Comparison of ENCODE assay signal across 8 cellular contexts in genomic region chr12:64618953-64619590, GRCh38. TPM values are rescaled to one million over a fixed set of nuclear protein-coding genes. Genes with fewer than 3 reads are reported as not detected.
DNase-seq lines count a peak whose midpoint lies in the region; ATAC-seq and TF ChIP-seq lines count a peak whose summit lies in the region.

No MANE protein-coding gene starts in this region.

- H3K27ac ChIP-seq in Panc1 (ENCODE audit: low read length), result peak overlapping the region; percentile 51
- peak overlapping the region; percentile 47 to 80 for H3K27ac ChIP-seq in thoracic aorta

- DNase-seq in Right ventricle myocardium inferior (ENCODE audit: missing footprints), result no peak
- no peak for DNase-seq in cardiac septum (ENCODE audit: low spot score)
- no peak for DNase-seq in Panc1 (ENCODE audit: low read depth, low spot score)
- peak; percentile 90 for DNase-seq in fibroblast of peridontal ligament (ENCODE audit: extremely low read depth)
- no peak for DNase-seq in thoracic aorta (ENCODE audit: low spot score)
- no peak for DNase-seq in NCI-H2029 (lab: John Stamatoyannopoulos, UW)
- no peak for DNase-seq in SW 1271 (lab: John Stamatoyannopoulos, UW)

- peaks cover 79% of the 10 kb centered on the region for H3K4me1 ChIP-seq in Panc1 (ENCODE audit: control insufficient read depth, insufficient read depth, low read length)
- H3K4me1 ChIP-seq in thoracic aorta (ENCODE audit: control insufficient read depth in 1 of 2, low read depth in 2 of 2), result peaks cover 70 to 94% of the 10 kb centered on the region in 2 donors

- BruUV-seq in Panc1 (replicated peaks; lab: Mats Ljungman, UMichigan), result no TSS peak

- no peaks in the 10 kb centered on the region for H3K9me3 ChIP-seq in Panc1 (ENCODE audit: control insufficient read depth, insufficient read depth, low read depth, low read length)
- no peaks in the 10 kb centered on the region for H3K9me3 ChIP-seq in thoracic aorta

- CTCF ChIA-PET in Panc1 (lab: Charles Lee), result no interaction called here

- H3K36me3 ChIP-seq in Panc1 (ENCODE audit: control insufficient read depth, insufficient read depth, low read length) (peaks cover 2% of the 10 kb centered on the region; the same call in 1 of the 2 replicates), thoracic aorta (peaks cover 4% of the 10 kb centered on the region)

- H3K27me3 ChIP-seq in Panc1 (ENCODE audit: control insufficient read depth, insufficient read depth, low read length), result no peaks in the 10 kb centered on the region
- no peaks in the 10 kb centered on the region for H3K27me3 ChIP-seq in thoracic aorta (replicated peaks; ENCODE audit: insufficient read depth)

- H3K4me3 ChIP-seq in Panc1 (ENCODE audit: low read depth in 2 of 2, low read length in 2 of 2) (no peak overlapping the region), thoracic aorta (peak overlapping the region; percentile 36)

- peak; percentile 76 for ATAC-seq in Right ventricle myocardium inferior
- peak; percentile 36 for ATAC-seq in HG02938 (IDR thresholded peaks at IDR 0.05; ENCODE audit: unreplicated experiment)
- ATAC-seq in Panc1, result no peak; the same call in 1 of the 2 replicates
- ATAC-seq in thoracic aorta (ENCODE audit: insufficient number of reproducible peaks, low FRiP score, low read depth), result no peak

- POLR2A ChIA-PET in Panc1 (lab: Charles Lee), result no interaction called here

- in situ Hi-C loops in Panc1 (cut with HindIII; ENCODE audit: low pct_unique_long_range_greater_than_20kb, low sequenced_read_pairs), result no loop called here

- intact Hi-C loops in Right ventricle myocardium inferior (cut with DNase I) (no loop called here), cardiac septum (cut with DNase I) (no loop called here), Panc1 (cut with micrococcal nuclease; ENCODE audit: unreplicated experiment) (no loop called here)

- no peak for TF ChIP-seq CTCF in Panc1 (IDR thresholded peaks at IDR 0.05)
- TF ChIP-seq CTCF in thoracic aorta (IDR thresholded peaks at IDR 0.05), result no peak

RNA-seq across cellular contexts. Expression of gene RASSF3, which starts 8.8 kb away (rescaled TPM):
- total RNA-seq in Right ventricle myocardium inferior (123 TPM), cardiac septum (98.8 TPM), Panc1 (2021; ENCODE audit: unreplicated experiment) (107 TPM), thoracic aorta (100 to 1,000 TPM; 126 to 149 TPM)
- polyA plus RNA-seq in Panc1 (2012; ENCODE audit: insufficient read length), result 42.2 TPM

Comparison
In these comparisons a context has a peak if more than half of its experiments do, and no peak if none do; other contexts are left out.
1. ATAC-seq: peak in Right ventricle myocardium inferior (single experiment) and HG02938 (single experiment); none in Panc1 (single experiment) and thoracic aorta (single experiment).